2 cellular contexts compared by ENCODE assay signal in the genomic region with DNA sequence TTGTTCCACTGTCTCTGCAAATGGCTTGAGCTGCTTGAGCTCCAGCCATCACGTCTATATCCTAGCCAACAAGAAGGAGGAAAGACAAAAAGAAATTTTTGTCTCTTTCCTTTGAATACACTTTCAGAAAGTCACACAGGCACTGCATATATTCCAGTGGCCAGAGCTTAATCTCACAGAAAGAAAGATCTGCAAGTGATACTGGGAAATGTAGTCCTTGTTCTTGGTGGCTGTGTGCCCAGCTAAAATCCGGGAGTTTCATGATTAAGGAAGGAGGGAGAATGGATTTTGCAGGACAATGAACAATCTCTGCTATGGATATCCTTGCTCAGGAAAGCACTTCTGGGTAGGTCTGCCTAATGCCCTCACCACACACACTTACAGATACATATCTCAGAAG.
TF ChIP-seq lines count a peak whose summit lies in the region.

No MANE protein-coding gene starts in this region.

TF ChIP-seq in IMR-90, 13 proteins besides CTCF, POLR2A, EP300 and RAD21:
- TF ChIP-seq CEBPB (IDR thresholded peaks at IDR 0.05; ENCODE audit: low read depth, low read length) (no peak), CHD1 (IDR thresholded peaks at IDR 0.05; ENCODE audit: low read depth, low read length) (no peak), BHLHE40 (IDR thresholded peaks at IDR 0.05; ENCODE audit: low read depth, low read length) (no peak), MXI1 (IDR thresholded peaks at IDR 0.05; ENCODE audit: borderline replicate concordance, low read depth, low read length) (no peak)

TF ChIP-seq in K562, 482 proteins besides CTCF, POLR2A, EP300 and RAD21:
- no peak for TF ChIP-seq ZNF384 (IDR thresholded peaks at IDR 0.05; ENCODE audit: low read depth, low read length)
- peak; percentile 61; the same call in 1 of the 2 replicates for TF ChIP-seq HCFC1 (IDR thresholded peaks at IDR 0.05; ENCODE audit: low read depth, low read length)
- peak; percentile 41; the same call in 1 of the 2 replicates for TF ChIP-seq BCOR (IDR thresholded peaks at IDR 0.05)
